In the genomic region with DNA sequence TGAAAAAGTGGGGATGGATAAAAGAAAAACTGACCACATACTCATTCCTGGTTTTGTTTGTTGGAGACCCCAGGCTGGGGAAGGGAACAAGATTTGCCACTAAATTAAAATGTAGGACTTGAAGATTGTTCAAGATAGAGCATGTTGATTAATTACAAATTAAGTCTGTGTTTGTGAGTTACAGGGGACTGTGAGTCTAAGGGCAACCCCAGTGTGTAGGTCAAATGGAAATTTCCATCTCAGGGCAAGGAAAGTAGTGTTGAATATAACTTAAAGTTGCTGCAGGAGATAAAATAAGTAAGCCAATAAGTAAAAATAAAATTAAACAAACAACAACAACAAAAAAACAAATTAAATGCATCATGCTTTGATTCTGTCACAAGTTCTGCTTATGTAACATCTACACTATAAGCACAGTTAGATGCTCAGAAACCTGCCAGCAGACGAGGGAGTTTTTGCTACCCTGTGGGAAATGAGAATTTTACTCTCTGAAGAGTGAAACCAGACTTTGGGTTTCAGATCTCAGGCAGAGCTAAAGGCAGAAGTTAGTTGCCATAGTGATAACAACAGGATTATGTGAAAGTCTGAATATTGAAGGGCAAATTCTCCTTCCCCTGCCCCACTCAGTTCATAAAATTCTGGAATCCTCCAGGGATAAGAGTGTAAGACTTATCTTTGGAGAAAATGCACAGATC, we compare ENCODE assay signal across 12 cellular contexts.
DNase-seq lines count a peak whose midpoint lies in the region; ATAC-seq, FAIRE-seq and TF ChIP-seq lines count a peak whose summit lies in the region.
"Had no signal": no experiment of that assay in that cellular context is flagged by ENCODE, and none has a peak within 500 bp of the region (broad histone marks: within the 10 kb centered on the region; RNA-seq: fewer than 3 reads in every experiment).

No MANE protein-coding gene starts in this region.

- no peak overlapping the region for H3K9ac ChIP-seq in kidney (ENCODE audit: low read length in 2 of 2)

- DNase-seq in GM12865 (ENCODE audit: low read depth) (peak; percentile 89), kidney (no peak), CD1c-positive myeloid dendritic cell (ENCODE audit: extremely low spot score) (no peak), left colon (no peak)
- DNase-seq: DMS79 treated with DMSO at 0.1 percent for 48 hours; dorsolateral prefrontal cortex; NK-92 treated with Interleukin-12 subunit alpha and Interleukin-12 subunit beta, amount 100 ng/mL, for 24 hours; psoas muscle had no signal

- no peak for FAIRE-seq in kidney (lab: Jason Lieb, UNC)

- ATAC-seq in GM19351 (IDR thresholded peaks at IDR 0.05; ENCODE audit: unreplicated experiment) (peak; percentile 99), HG02759 (IDR thresholded peaks at IDR 0.05; ENCODE audit: unreplicated experiment) (peak; percentile 96), HG03439 (IDR thresholded peaks at IDR 0.05; ENCODE audit: unreplicated experiment) (peak; percentile 96), SK-N-SH treated with all-trans-retinoic acid at 6 μM for 48 hours (no peak), left colon (no peak)
- ATAC-seq: psoas muscle had no signal

- H3K4me1 ChIP-seq in kidney (ENCODE audit: control insufficient read depth in 1 of 2, insufficient read depth in 1 of 2, low read depth in 1 of 2, low read length in 2 of 2): no peaks in the 10 kb centered on the region
- H3K4me1 ChIP-seq: psoas muscle had no signal

- H3K9me3 ChIP-seq in kidney (ENCODE audit: control insufficient read depth in 1 of 2, low read length in 2 of 2): no peaks in the 10 kb centered on the region
- H3K9me3 ChIP-seq: psoas muscle had no signal

- TF ChIP-seq CTCF in GM12865 (IDR thresholded peaks at IDR 0.05; ENCODE audit: insufficient read depth, low read depth, low read length, missing control alignments) (no peak), kidney (IDR thresholded peaks at IDR 0.05; ENCODE audit: borderline replicate concordance, extremely low read depth, insufficient read depth) (no peak)

- intact Hi-C loops in kidney (cut with DNase I) (no loop called here), left colon (cut with DNase I, micrococcal nuclease) (no loop called here)

- no peaks in the 10 kb centered on the region for H3K36me3 ChIP-seq in kidney (ENCODE audit: control insufficient read depth in 1 of 2, insufficient read depth in 2 of 2, low read length in 2 of 2)

- H3K4me3 ChIP-seq in GM12865 (ENCODE audit: low read depth, low read length) (no peak overlapping the region), kidney (ENCODE audit: low read length in 2 of 2) (no peak overlapping the region)
- H3K4me3 ChIP-seq: dorsolateral prefrontal cortex, psoas muscle had no signal

- no peak overlapping the region for H3K27ac ChIP-seq in kidney (ENCODE audit: low read depth in 2 of 2, low read length in 2 of 2)
- H3K27ac ChIP-seq: dorsolateral prefrontal cortex, psoas muscle had no signal

TF ChIP-seq in SK-N-SH treated with all-trans-retinoic acid at 6 μM for 48 hours, 23 proteins besides CTCF, POLR2A, EP300 and RAD21:
- TF ChIP-seq ZFP30 (CRISPR knock-in tag; IDR thresholded peaks at IDR 0.05) (no peak), RARB (CRISPR knock-in tag; IDR thresholded peaks at IDR 0.05) (no peak), TOX (CRISPR knock-in tag; IDR thresholded peaks at IDR 0.05; ENCODE audit: borderline replicate concordance) (no peak), ZNF565 (CRISPR knock-in tag; conservative IDR thresholded peaks at IDR 0.05; ENCODE audit: low read depth) (no peak), ESRRG (CRISPR knock-in tag; IDR thresholded peaks at IDR 0.05) (no peak), ARNTL (CRISPR knock-in tag; IDR thresholded peaks at IDR 0.05; ENCODE audit: borderline replicate concordance, low read depth) (no peak)
- TF ChIP-seq, protein P1, sequence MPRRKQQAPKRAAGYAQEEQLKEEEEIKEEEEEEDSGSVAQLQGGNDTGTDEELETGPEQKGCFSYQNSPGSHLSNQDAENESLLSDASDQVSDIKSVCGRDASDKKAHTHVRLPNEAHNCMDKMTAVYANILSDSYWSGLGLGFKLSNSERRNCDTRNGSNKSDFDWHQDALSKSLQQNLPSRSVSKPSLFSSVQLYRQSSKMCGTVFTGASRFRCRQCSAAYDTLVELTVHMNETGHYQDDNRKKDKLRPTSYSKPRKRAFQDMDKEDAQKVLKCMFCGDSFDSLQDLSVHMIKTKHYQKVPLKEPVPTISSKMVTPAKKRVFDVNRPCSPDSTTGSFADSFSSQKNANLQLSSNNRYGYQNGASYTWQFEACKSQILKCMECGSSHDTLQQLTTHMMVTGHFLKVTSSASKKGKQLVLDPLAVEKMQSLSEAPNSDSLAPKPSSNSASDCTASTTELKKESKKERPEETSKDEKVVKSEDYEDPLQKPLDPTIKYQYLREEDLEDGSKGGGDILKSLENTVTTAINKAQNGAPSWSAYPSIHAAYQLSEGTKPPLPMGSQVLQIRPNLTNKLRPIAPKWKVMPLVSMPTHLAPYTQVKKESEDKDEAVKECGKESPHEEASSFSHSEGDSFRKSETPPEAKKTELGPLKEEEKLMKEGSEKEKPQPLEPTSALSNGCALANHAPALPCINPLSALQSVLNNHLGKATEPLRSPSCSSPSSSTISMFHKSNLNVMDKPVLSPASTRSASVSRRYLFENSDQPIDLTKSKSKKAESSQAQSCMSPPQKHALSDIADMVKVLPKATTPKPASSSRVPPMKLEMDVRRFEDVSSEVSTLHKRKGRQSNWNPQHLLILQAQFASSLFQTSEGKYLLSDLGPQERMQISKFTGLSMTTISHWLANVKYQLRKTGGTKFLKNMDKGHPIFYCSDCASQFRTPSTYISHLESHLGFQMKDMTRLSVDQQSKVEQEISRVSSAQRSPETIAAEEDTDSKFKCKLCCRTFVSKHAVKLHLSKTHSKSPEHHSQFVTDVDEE (CRISPR knock-in tag; IDR thresholded peaks at IDR 0.05): no peak

Comparison
In these comparisons a context has a peak if more than half of its experiments do, and no peak if none do; other contexts are left out.
1. ATAC-seq: peak in GM19351 (single experiment), HG02759 (single experiment) and HG03439 (single experiment); none in SK-N-SH treated with all-trans-retinoic acid at 6 μM for 48 hours (single experiment) and left colon (single experiment).